9 cellular contexts compared by ENCODE assay signal in the genomic region with DNA sequence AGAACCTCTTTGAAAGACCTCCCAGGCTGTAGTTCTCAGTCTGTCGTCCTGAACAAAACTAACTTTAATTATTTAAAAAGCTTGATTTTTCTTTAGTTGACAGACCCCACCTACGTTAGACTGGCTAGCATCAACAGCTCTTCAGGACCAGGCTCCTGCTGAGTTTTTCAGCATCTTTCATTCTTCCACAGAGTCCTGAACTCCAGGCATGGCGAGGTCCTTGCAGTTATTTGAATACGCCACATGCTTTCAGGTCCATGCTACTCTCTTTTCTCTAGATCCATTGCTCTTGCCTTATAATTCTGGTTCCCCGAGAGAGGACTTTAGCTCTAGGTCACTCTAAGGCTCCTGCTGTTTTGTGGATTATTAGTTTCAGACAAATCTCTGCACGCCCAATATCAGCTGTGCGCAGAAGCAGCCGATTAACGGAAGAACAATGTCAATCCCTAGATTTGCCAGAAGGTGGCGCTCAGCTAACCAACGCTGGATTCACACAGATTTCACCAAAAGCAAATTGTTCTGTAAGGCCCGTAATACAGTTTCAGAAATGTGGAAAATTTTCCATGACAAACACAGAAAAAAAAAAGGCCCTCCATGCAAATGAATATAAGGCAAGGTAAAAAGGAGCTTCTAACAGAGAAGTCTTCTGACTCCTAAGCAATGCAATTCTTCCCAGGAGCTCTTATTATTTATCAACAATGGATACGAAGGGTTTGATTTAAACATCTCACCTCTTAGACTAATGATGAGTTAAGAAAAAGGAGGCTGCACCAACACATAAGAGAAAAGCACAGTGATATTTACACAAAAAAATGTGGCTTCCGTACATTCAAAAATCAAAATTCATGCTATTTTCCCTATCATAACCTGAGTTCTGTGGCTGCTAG. TPM values are rescaled to one million over a fixed set of nuclear protein-coding genes. Genes with fewer than 3 reads are reported as not detected.
A peak's percentile ranks its signal among the peaks of the same experiment; 100 is the strongest.
DNase-seq lines count a peak whose midpoint lies in the region; ATAC-seq, FAIRE-seq and TF ChIP-seq lines count a peak whose summit lies in the region.
"Had no signal": no experiment of that assay in that cellular context is flagged by ENCODE, and none has a peak within 500 bp of the region (broad histone marks: within the 10 kb centered on the region; RNA-seq: fewer than 3 reads in every experiment).

No MANE protein-coding gene starts in this region.

- peak; percentile 76 for FAIRE-seq in endometrium (lab: Jason Lieb, UNC)

- no peak for TF ChIP-seq POLR2A in suprapubic skin (IDR thresholded peaks at IDR 0.05)

- peak; percentile 20 for DNase-seq in DMS153 treated with DMSO at 0.1 percent for 48 hours (lab: John Stamatoyannopoulos, UW; ENCODE audit: unreplicated experiment)
- DNase-seq in DMS153 (lab: John Stamatoyannopoulos, UW): no peak
- DNase-seq in LHCN-M2 (ENCODE audit: low read depth): peak; percentile 45
- peak in 1 of 3 donors; percentile 65 for DNase-seq in mucosa of descending colon
- DNase-seq in suprapubic skin (ENCODE audit: low spot score in 2 of 2): no peak
- DNase-seq in cortex of kidney (lab: John Stamatoyannopoulos, UW): no peak

- H3K9me3 ChIP-seq in mucosa of descending colon: no peaks in the 10 kb centered on the region
- H3K9me3 ChIP-seq in suprapubic skin: no peaks in the 10 kb centered on the region

- H3K27me3 ChIP-seq in suprapubic skin: no peaks in the 10 kb centered on the region

- no peak overlapping the region for H3K27ac ChIP-seq in VCaP
- no peak overlapping the region for H3K27ac ChIP-seq in suprapubic skin

- WGBS in suprapubic skin: 28% methylated on average over 14 of the region's 14 CpGs

- peak; percentile 66 for ATAC-seq in mucosa of descending colon

- intact Hi-C loops in mucosa of descending colon (cut with DNase I, micrococcal nuclease): loop anchor here in 1 of 2 donors (5.0 kb wide), 1 partner anchor 532 kb away; no protein-coding TSS in a partner anchor

- no peaks in the 10 kb centered on the region for H3K4me1 ChIP-seq in mucosa of descending colon (ENCODE audit: low read depth)
- no peaks in the 10 kb centered on the region for H3K4me1 ChIP-seq in suprapubic skin

- no peak for TF ChIP-seq EP300 in suprapubic skin (IDR thresholded peaks at IDR 0.05)

- no peaks in the 10 kb centered on the region for H3K36me3 ChIP-seq in mucosa of descending colon (ENCODE audit: low read depth)
- H3K36me3 ChIP-seq in suprapubic skin: no peaks in the 10 kb centered on the region

- no peak overlapping the region for H3K4me3 ChIP-seq in mucosa of descending colon
- H3K4me3 ChIP-seq in suprapubic skin: no peak overlapping the region

- peak; percentile 83 for TF ChIP-seq CTCF in VCaP (conservative IDR thresholded peaks at IDR 0.05)
- peak; percentile 71 for TF ChIP-seq CTCF in mucosa of descending colon (IDR thresholded peaks at IDR 0.05)
- peak; percentile 34 to 49 for TF ChIP-seq CTCF in suprapubic skin (IDR thresholded peaks at IDR 0.05)

RNA-seq across cellular contexts. Expression of gene BCO1, which starts 33.5 kb away (rescaled TPM):
- total RNA-seq in LHCN-M2 (2014; rRNA removed): not detected in 2 replicates
- not detected for polyA plus RNA-seq in LHCN-M2 (2012)
- 1 to 10 TPM; 2.2 to 6.5 (median 4.5) TPM for total RNA-seq in mucosa of descending colon
- total RNA-seq in suprapubic skin: under 1 TPM in 1 of 4 donors, not detected in 3; 0.26 TPM
- total RNA-seq: temporal lobe had no signal

Comparison
In these comparisons a context has a peak if more than half of its experiments do, and no peak if none do; other contexts are left out.
1. DNase-seq: peak in DMS153 treated with DMSO at 0.1 percent for 48 hours (single experiment) and LHCN-M2 (single experiment); none in DMS153 (single experiment), suprapubic skin (0 of 2) and cortex of kidney (single experiment).
2. Peak in every context shown above with its lines, with median percentiles within 50 percentile points of each other: CTCF ChIP-seq.